14 cellular contexts compared by ENCODE assay signal in the genomic region with DNA sequence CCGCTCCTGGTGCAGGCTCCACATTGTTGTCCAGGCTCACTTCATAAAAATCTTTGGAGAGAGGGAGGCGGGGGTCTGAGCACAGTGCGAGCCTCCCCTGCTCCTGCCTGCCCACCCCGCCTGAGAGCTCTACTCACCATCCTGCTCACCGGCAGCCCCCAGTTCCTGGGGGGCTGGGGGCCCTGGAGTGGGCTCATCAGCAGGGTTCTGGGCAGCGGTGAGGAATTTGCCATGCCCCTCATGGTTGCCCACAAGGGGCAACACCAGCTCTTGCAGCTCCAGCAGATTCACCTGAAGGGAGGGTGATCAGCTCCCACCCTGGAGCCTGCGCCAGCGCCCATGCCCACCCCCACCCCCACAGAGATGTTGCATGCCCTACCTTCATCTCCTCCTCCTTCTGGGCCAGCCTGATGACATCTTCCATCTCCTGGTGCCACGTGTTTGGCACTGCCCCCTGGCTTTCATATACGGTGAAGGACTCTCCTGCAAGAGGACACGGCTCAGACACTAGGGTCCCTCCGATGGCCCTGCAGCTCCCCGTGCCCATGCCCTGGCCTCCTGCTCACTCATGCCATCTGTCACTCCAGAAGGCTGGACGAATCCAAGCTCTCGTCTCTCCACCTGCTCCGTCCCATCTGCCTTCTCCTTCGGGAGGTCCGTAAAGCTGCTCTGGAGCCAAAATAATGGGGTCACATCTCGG.
DNase-seq lines count a peak whose midpoint lies in the region; ATAC-seq and TF ChIP-seq lines count a peak whose summit lies in the region.
"Had no signal": no experiment of that assay in that cellular context is flagged by ENCODE, and none has a peak within 500 bp of the region (broad histone marks: within the 10 kb centered on the region; RNA-seq: fewer than 3 reads in every experiment).

No MANE protein-coding gene starts in this region.

- CTCF ChIA-PET in T-cell (lab: Charles Lee), result no interaction called here

- no peaks in the 10 kb centered on the region for H3K4me1 Mint-ChIP-seq in HFFc6 (ENCODE audit: low read depth)
- H3K4me1 Mint-ChIP-seq in endodermal cell, result peaks cover 1% of the 10 kb centered on the region
- H3K4me1 Mint-ChIP-seq in T-cell, result no peaks in the 10 kb centered on the region
- H3K4me1 Mint-ChIP-seq: CD4-positive, alpha-beta memory T cell had no signal

- H3K9me3 ChIP-seq in Peyer's patch, result no peaks in the 10 kb centered on the region
- no peaks in the 10 kb centered on the region for H3K9me3 ChIP-seq in endodermal cell (ENCODE audit: control insufficient read depth, low read length)
- H3K9me3 ChIP-seq: BE2C had no signal

- no peaks in the 10 kb centered on the region for H3K27me3 ChIP-seq in Peyer's patch
- no peaks in the 10 kb centered on the region for H3K27me3 ChIP-seq in endodermal cell (ENCODE audit: control insufficient read depth, insufficient read depth, low read length, poor library complexity, severe bottlenecking)
- H3K27me3 ChIP-seq: BE2C had no signal

- H3K9me3 Mint-ChIP-seq in HFFc6 (no peaks in the 10 kb centered on the region), endodermal cell (no peaks in the 10 kb centered on the region), T-cell (no peaks in the 10 kb centered on the region)
- H3K9me3 Mint-ChIP-seq: CD4-positive, alpha-beta memory T cell had no signal

- H3K36me3 Mint-ChIP-seq in HFFc6 (ENCODE audit: low read depth) (no peaks in the 10 kb centered on the region), endodermal cell (ENCODE audit: low read depth) (no peaks in the 10 kb centered on the region), T-cell (no peaks in the 10 kb centered on the region)
- H3K36me3 Mint-ChIP-seq: CD4-positive, alpha-beta memory T cell had no signal

- POLR2A ChIA-PET in T-cell (lab: Charles Lee), result no interaction called here

- no peaks in the 10 kb centered on the region for H3K36me3 ChIP-seq in Peyer's patch
- H3K36me3 ChIP-seq in endodermal cell (ENCODE audit: control insufficient read depth, insufficient read depth, low read length), result no peaks in the 10 kb centered on the region
- H3K36me3 ChIP-seq: BE2C had no signal

- peaks cover 33% of the 10 kb centered on the region for H3K27me3 Mint-ChIP-seq in HFFc6 (ENCODE audit: insufficient read depth)
- H3K27me3 Mint-ChIP-seq in endodermal cell (ENCODE audit: insufficient read depth), result peaks cover 5% of the 10 kb centered on the region
- H3K27me3 Mint-ChIP-seq in T-cell, result peaks cover 0 to 17% of the 10 kb centered on the region in 2 donors

- H3K4me3 ChIP-seq in Peyer's patch, result no peak overlapping the region
- H3K4me3 ChIP-seq in endodermal cell (ENCODE audit: low read length), result no peak overlapping the region

- H3K4me3 Mint-ChIP-seq in HFFc6 (no peak overlapping the region), endodermal cell (no peak overlapping the region), T-cell (no peak overlapping the region)
- H3K4me3 Mint-ChIP-seq: CD4-positive, alpha-beta memory T cell had no signal

- TF ChIP-seq POLR2A in Peyer's patch (IDR thresholded peaks at IDR 0.05), result no peak

- TF ChIP-seq CTCF in HFFc6 (IDR thresholded peaks at IDR 0.05), result peak; percentile 16; the same call in 1 of the 2 replicates
- no peak for TF ChIP-seq CTCF in Peyer's patch (IDR thresholded peaks at IDR 0.05)
- TF ChIP-seq CTCF in endodermal cell (conservative IDR thresholded peaks at IDR 0.05), result no peak

- H3K4me1 ChIP-seq in Peyer's patch (no peaks in the 10 kb centered on the region), endodermal cell (ENCODE audit: control insufficient read depth, insufficient read depth, low read length) (no peaks in the 10 kb centered on the region)
- H3K4me1 ChIP-seq: BE2C had no signal

- H3K27ac Mint-ChIP-seq in HFFc6, result no peak overlapping the region
- no peak overlapping the region for H3K27ac Mint-ChIP-seq in endodermal cell
- no peak overlapping the region for H3K27ac Mint-ChIP-seq in T-cell

- no peak for ATAC-seq in T-cell (replicated peaks in 1 of 4)
- ATAC-seq: PC-3 had no signal

- H3K27ac ChIP-seq in Peyer's patch (no peak overlapping the region), endodermal cell (ENCODE audit: low read depth, low read length) (no peak overlapping the region)

- no peak overlapping the region for H3K9ac ChIP-seq in endodermal cell (ENCODE audit: extremely low read depth, low read length, poor library complexity, severe bottlenecking)

- DNase-seq in HFFc6 (no peak), Peyer's patch (peak in 2 of 3 donors; percentile 21 to 24), endodermal cell (peak; percentile 38), amygdala (lab: John Stamatoyannopoulos, UW) (no peak), kidney tubule cell (ENCODE audit: low spot score) (no peak), T-cell (no peak)
- DNase-seq in stimulated activated CD8-positive, alpha-beta memory T cell treated with anti-CD3 and anti-CD28 coated beads, Interleukin-4, amount 100 ng/mL, for 48 hours, result peak; percentile 6
- DNase-seq: BE2C; CD4-positive, alpha-beta memory T cell; GOT3; KG1; NCI-H1048; NCI-H345; PC-3 had no signal

- WGBS in endodermal cell (ENCODE audit: insufficient coverage in 1 of 2, insufficient read length in 1 of 2), 2 experiments, result 85 to 86% methylated on average over 4 to 17 of the region's 19 CpGs

Comparison
In these comparisons a context has a peak if more than half of its experiments do, and no peak if none do; other contexts are left out.
1. DNase-seq: peak in Peyer's patch (2 of 3), endodermal cell (single experiment) and stimulated activated CD8-positive, alpha-beta memory T cell treated with anti-CD3 and anti-CD28 coated beads, Interleukin-4, amount 100 ng/mL, for 48 hours (single experiment); none in HFFc6 (single experiment), amygdala (0 of 56), kidney tubule cell (single experiment) and T-cell (0 of 34).